In the genomic region with DNA sequence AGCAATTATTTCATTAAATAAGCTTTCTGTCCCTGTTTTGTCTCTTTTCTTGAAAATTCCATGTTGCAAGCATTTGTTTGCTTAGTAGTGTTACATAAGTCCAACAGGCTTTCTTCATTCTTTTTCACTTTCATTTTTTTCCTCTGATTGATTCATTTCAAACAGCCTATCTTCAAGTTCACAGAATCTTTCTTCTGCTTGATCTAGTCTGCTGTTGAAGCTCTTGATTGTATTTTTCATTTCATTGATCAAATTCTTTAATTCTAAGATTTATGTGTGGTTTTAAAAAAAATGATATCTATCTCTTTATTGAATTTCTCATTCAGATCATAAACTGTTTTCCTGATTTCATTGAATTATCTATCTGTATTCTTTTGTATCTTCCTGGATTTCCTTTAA, we compare ENCODE assay signal across 1 cellular context.
TF ChIP-seq lines count a peak whose summit lies in the region.

No MANE protein-coding gene starts in this region.

TF ChIP-seq in HepG2, 621 proteins besides CTCF, POLR2A, EP300 and RAD21:
- no peak for TF ChIP-seq RBFOX2 (IDR thresholded peaks at IDR 0.05; ENCODE audit: low read depth, low read length)
- TF ChIP-seq TAF1 (CRISPR knock-in tag; IDR thresholded peaks at IDR 0.05) = no peak
- TF ChIP-seq ZKSCAN1 (IDR thresholded peaks at IDR 0.05; ENCODE audit: low read length) = no peak
- peak; percentile 76; the same call in 1 of the 2 replicates for TF ChIP-seq ZNF160 (CRISPR knock-in tag; IDR thresholded peaks at IDR 0.05)
- TF ChIP-seq, protein P1, sequence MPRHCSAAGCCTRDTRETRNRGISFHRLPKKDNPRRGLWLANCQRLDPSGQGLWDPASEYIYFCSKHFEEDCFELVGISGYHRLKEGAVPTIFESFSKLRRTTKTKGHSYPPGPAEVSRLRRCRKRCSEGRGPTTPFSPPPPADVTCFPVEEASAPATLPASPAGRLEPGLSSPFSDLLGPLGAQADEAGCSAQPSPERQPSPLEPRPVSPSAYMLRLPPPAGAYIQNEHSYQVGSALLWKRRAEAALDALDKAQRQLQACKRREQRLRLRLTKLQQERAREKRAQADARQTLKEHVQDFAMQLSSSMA (CRISPR knock-in tag; IDR thresholded peaks at IDR 0.05) = no peak
- no peak for TF ChIP-seq KLF6 (CRISPR knock-in tag; IDR thresholded peaks at IDR 0.05)
- no peak for TF ChIP-seq HIVEP1 (CRISPR knock-in tag; IDR thresholded peaks at IDR 0.05)
